In genomic region chrX:19627533-19627932, GRCh38 we compare ENCODE assay signal across 13 cellular contexts.
DNase-seq lines count a peak whose midpoint lies in the region; FAIRE-seq and TF ChIP-seq lines count a peak whose summit lies in the region.
"Had no signal": no experiment of that assay in that cellular context is flagged by ENCODE, and none has a peak within 500 bp of the region (broad histone marks: within the 10 kb centered on the region; RNA-seq: fewer than 3 reads in every experiment).

No MANE protein-coding gene starts in this region.

- H3K4me1 ChIP-seq in SJSA1 (replicated peaks) (peaks cover 17% of the 10 kb centered on the region), prostate gland (replicated peaks) (no peaks in the 10 kb centered on the region)

- no peaks in the 10 kb centered on the region for H3K9me3 Mint-ChIP-seq in stimulated activated naive CD8-positive, alpha-beta T cell treated with anti-CD3 and anti-CD28 coated beads, Interleukin-15, Interleukin-2, amounts not matched to agents 100 ng/mL and 50 ng/mL, for 24 hours

- TF ChIP-seq POLR2A in prostate gland (IDR thresholded peaks at IDR 0.05): no peak

- peak; percentile 13 for DNase-seq in activated naive CD4-positive, alpha-beta T cell treated with Interleukin-2 at 50 U/mL for 16 hours
- no peak for DNase-seq in activated naive CD4-positive, alpha-beta T cell treated with anti-CD3 and anti-CD28 coated beads, Interleukin-2, amount 50 U/mL, for 16 hours
- no peak for DNase-seq in SJSA1 (ENCODE audit: low read depth in 1 of 2, low spot score in 2 of 2)
- peak; percentile 33 for DNase-seq in bronchial epithelial cell (ENCODE audit: low read depth)
- no peak for DNase-seq in NCI-H187 (lab: John Stamatoyannopoulos, UW)
- no peak for DNase-seq in prostate gland (ENCODE audit: low spot score)
- DNase-seq in DMS79 (lab: John Stamatoyannopoulos, UW): no peak
- DNase-seq: spleen; stimulated activated naive CD4-positive, alpha-beta T cell had no signal

- peak overlapping the region; percentile 17 for H3K4me3 Mint-ChIP-seq in stimulated activated naive CD8-positive, alpha-beta T cell treated with anti-CD3 and anti-CD28 coated beads, Interleukin-15, Interleukin-2, amounts not matched to agents 100 ng/mL and 50 ng/mL, for 24 hours
- H3K4me3 Mint-ChIP-seq: nephron progenitor cell had no signal

- WGBS in prostate gland: 93% methylated on average over 3 of the region's 3 CpGs

- no peak for FAIRE-seq in bronchial epithelial cell (lab: Jason Lieb, UNC)
- FAIRE-seq: H1, islet of Langerhans had no signal

- H3K36me3 ChIP-seq in SJSA1 (no peaks in the 10 kb centered on the region), bronchial epithelial cell (ENCODE audit: control insufficient read depth, insufficient read depth, low read length) (no peaks in the 10 kb centered on the region), prostate gland (no peaks in the 10 kb centered on the region)

- intact Hi-C loops in prostate gland (cut with DNase I): no loop called here

- no peaks in the 10 kb centered on the region for H3K27me3 Mint-ChIP-seq in stimulated activated naive CD8-positive, alpha-beta T cell treated with anti-CD3 and anti-CD28 coated beads, Interleukin-15, Interleukin-2, amounts not matched to agents 100 ng/mL and 50 ng/mL, for 24 hours

- H3K27me3 ChIP-seq in SJSA1 (replicated peaks) (no peaks in the 10 kb centered on the region), bronchial epithelial cell (ENCODE audit: control insufficient read depth, insufficient read depth, low read length) (no peaks in the 10 kb centered on the region), prostate gland (replicated peaks; ENCODE audit: insufficient read depth) (no peaks in the 10 kb centered on the region)
- H3K27me3 ChIP-seq: spleen had no signal

- TF ChIP-seq CTCF in bronchial epithelial cell (IDR thresholded peaks at IDR 0.05; ENCODE audit: insufficient read depth, low read length, severe bottlenecking) (no peak), prostate gland (IDR thresholded peaks at IDR 0.05) (no peak)

- peaks cover 71% of the 10 kb centered on the region for H3K4me1 Mint-ChIP-seq in stimulated activated naive CD8-positive, alpha-beta T cell treated with anti-CD3 and anti-CD28 coated beads, Interleukin-15, Interleukin-2, amounts not matched to agents 100 ng/mL and 50 ng/mL, for 24 hours (ENCODE audit: low read depth)

- H3K27ac ChIP-seq in SJSA1 (0 out of 2 replicates have a peak overlapping the region, but pooled peaks have one; percentile 15), prostate gland (no peak overlapping the region)
- H3K27ac ChIP-seq: spleen had no signal

- H3K9me3 ChIP-seq in SJSA1 (replicated peaks) (no peaks in the 10 kb centered on the region), prostate gland (no peaks in the 10 kb centered on the region)
- H3K9me3 ChIP-seq: spleen had no signal

- H3K36me3 Mint-ChIP-seq in stimulated activated naive CD8-positive, alpha-beta T cell treated with anti-CD3 and anti-CD28 coated beads, Interleukin-15, Interleukin-2, amounts not matched to agents 100 ng/mL and 50 ng/mL, for 24 hours (ENCODE audit: low read depth): peaks cover 38% of the 10 kb centered on the region

- no peak overlapping the region for H3K27ac Mint-ChIP-seq in stimulated activated naive CD8-positive, alpha-beta T cell treated with anti-CD3 and anti-CD28 coated beads, Interleukin-15, Interleukin-2, amounts not matched to agents 100 ng/mL and 50 ng/mL, for 24 hours
- H3K27ac Mint-ChIP-seq: nephron progenitor cell had no signal

- no peak overlapping the region for H3K4me3 ChIP-seq in SJSA1
- no peak overlapping the region for H3K4me3 ChIP-seq in bronchial epithelial cell (ENCODE audit: low read depth, low read length)
- no peak overlapping the region for H3K4me3 ChIP-seq in prostate gland
- H3K4me3 ChIP-seq: spleen had no signal

Comparison
In these comparisons a context has a peak if more than half of its experiments do, and no peak if none do; other contexts are left out.
1. DNase-seq: peak in activated naive CD4-positive, alpha-beta T cell treated with Interleukin-2 at 50 U/mL for 16 hours (single experiment) and bronchial epithelial cell (single experiment); none in activated naive CD4-positive, alpha-beta T cell treated with anti-CD3 and anti-CD28 coated beads, Interleukin-2, amount 50 U/mL, for 16 hours (single experiment), SJSA1 (0 of 2), NCI-H187 (0 of 2), prostate gland (single experiment) and DMS79 (single experiment).